Comparison of ENCODE assay signal across 1 cellular context in genomic region chr2:210188190-210188589, GRCh38.
TF ChIP-seq lines count a peak whose summit lies in the region.

No MANE protein-coding gene starts in this region.

TF ChIP-seq in GM23338, 12 proteins besides CTCF, POLR2A, EP300 and RAD21 (continued from another document):
- TF ChIP-seq ZNF462 (CRISPR knock-in tag; IDR thresholded peaks at IDR 0.05) (no peak), ZNF331 (CRISPR knock-in tag; IDR thresholded peaks at IDR 0.05; ENCODE audit: low read depth) (no peak), CREB1 (CRISPR knock-in tag; IDR thresholded peaks at IDR 0.05; ENCODE audit: low read depth) (no peak), ETS1 (IDR thresholded peaks at IDR 0.05) (no peak), EZH2 (IDR thresholded peaks at IDR 0.05; ENCODE audit: low read depth, unreplicated experiment) (no peak), EZH2phosphoT487 (IDR thresholded peaks at IDR 0.05; ENCODE audit: unreplicated experiment) (no peak), ZNF114 (CRISPR knock-in tag; IDR thresholded peaks at IDR 0.05) (no peak), NANOG (IDR thresholded peaks at IDR 0.05; ENCODE audit: borderline replicate concordance) (no peak), STAT1 (IDR thresholded peaks at IDR 0.05; ENCODE audit: unreplicated experiment) (no peak)
- TF ChIP-seq, protein P1, sequence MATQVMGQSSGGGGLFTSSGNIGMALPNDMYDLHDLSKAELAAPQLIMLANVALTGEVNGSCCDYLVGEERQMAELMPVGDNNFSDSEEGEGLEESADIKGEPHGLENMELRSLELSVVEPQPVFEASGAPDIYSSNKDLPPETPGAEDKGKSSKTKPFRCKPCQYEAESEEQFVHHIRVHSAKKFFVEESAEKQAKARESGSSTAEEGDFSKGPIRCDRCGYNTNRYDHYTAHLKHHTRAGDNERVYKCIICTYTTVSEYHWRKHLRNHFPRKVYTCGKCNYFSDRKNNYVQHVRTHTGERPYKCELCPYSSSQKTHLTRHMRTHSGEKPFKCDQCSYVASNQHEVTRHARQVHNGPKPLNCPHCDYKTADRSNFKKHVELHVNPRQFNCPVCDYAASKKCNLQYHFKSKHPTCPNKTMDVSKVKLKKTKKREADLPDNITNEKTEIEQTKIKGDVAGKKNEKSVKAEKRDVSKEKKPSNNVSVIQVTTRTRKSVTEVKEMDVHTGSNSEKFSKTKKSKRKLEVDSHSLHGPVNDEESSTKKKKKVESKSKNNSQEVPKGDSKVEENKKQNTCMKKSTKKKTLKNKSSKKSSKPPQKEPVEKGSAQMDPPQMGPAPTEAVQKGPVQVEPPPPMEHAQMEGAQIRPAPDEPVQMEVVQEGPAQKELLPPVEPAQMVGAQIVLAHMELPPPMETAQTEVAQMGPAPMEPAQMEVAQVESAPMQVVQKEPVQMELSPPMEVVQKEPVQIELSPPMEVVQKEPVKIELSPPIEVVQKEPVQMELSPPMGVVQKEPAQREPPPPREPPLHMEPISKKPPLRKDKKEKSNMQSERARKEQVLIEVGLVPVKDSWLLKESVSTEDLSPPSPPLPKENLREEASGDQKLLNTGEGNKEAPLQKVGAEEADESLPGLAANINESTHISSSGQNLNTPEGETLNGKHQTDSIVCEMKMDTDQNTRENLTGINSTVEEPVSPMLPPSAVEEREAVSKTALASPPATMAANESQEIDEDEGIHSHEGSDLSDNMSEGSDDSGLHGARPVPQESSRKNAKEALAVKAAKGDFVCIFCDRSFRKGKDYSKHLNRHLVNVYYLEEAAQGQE (IDR thresholded peaks at IDR 0.05; ENCODE audit: unreplicated experiment) = no peak
TF ChIP-seq in GM23338: peak in this region for 0.
